ENCODE assay signal across 26 cellular contexts in the genomic region with DNA sequence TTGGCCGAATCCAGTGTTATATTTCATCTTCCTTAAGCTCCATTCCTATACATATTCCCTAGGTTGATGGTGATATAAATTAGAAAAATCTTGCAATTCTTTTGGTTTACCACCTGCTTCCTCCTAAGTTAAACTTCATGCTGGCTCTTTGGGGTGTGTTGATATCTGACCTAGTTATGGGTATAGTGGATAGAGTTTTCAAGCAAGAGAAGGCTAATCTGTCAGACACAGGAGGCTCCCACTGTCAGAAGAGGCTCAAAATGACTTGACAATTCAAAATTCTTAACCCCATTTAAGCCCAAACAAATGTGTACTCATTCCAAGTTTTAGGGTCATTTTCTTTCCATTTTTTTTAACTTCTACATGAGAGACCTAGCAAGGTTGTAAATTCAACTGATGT.
"Had no signal": no experiment of that assay in that cellular context is flagged by ENCODE, and none has a peak within 500 bp of the region (broad histone marks: within the 10 kb centered on the region; RNA-seq: fewer than 3 reads in every experiment).

No MANE protein-coding gene starts in this region.

- H3K4me3 ChIP-seq: colonic mucosa, coronary artery, dorsolateral prefrontal cortex, esophagus muscularis mucosa, esophagus squamous epithelium, gastrocnemius medialis, heart left ventricle, heart right ventricle had no signal

- H3K27ac ChIP-seq: colonic mucosa, coronary artery, dorsolateral prefrontal cortex, epithelial cell of prostate, esophagus muscularis mucosa, esophagus squamous epithelium, foreskin keratinocyte, gastrocnemius medialis, heart left ventricle, heart right ventricle had no signal

- ATAC-seq: effector memory CD8-positive, alpha-beta T cell; esophagus mucosa; foreskin keratinocyte; gastrocnemius medialis; heart left ventricle; heart right ventricle had no signal

- DNase-seq: colonic mucosa; cortex of kidney; dermis blood vessel endothelial cell; dorsolateral prefrontal cortex; effector CD4-positive, alpha-beta T cell; effector CD8-positive, alpha-beta T cell; effector memory CD4-positive, alpha-beta T cell; effector memory CD8-positive, alpha-beta T cell; endodermal cell; esophagus squamous epithelium; foreskin fibroblast; foreskin keratinocyte; foreskin melanocyte; gastrocnemius medialis; glutamatergic neuron; head of caudate nucleus; heart left ventricle; heart right ventricle had no signal

- FAIRE-seq: colon, endometrium, endothelial cell of umbilical vein, frontal cortex had no signal

- H3K36me3 ChIP-seq: colonic mucosa, esophagus muscularis mucosa, esophagus squamous epithelium, gastrocnemius medialis, heart left ventricle, heart right ventricle had no signal

- H3K4me1 ChIP-seq: colonic mucosa, esophagus muscularis mucosa, heart left ventricle, heart right ventricle had no signal

- H3K9me3 ChIP-seq: colonic mucosa, esophagus muscularis mucosa, gastrocnemius medialis had no signal

- H3K27me3 ChIP-seq: colonic mucosa, esophagus muscularis mucosa, foreskin keratinocyte, gastrocnemius medialis, heart left ventricle, heart right ventricle had no signal
